In genomic region chr2:218260742-218261423, GRCh38 we compare ENCODE assay signal across 9 cellular contexts. TPM values are rescaled to one million over a fixed set of nuclear protein-coding genes. Genes with fewer than 3 reads are reported as not detected.
A peak's percentile ranks its signal among the peaks of the same experiment; 100 is the strongest.
DNase-seq lines count a peak whose midpoint lies in the region; ATAC-seq, FAIRE-seq and TF ChIP-seq lines count a peak whose summit lies in the region.
"Had no signal": no experiment of that assay in that cellular context is flagged by ENCODE, and none has a peak within 500 bp of the region (broad histone marks: within the 10 kb centered on the region; RNA-seq: fewer than 3 reads in every experiment).

TSS of gene GPBAR1 (plus strand) at chr2:218261015. CDS start at chr2:218262725, 1,710 bp downstream.

- peak within 1 kb of the TSS; percentile 83 for H3K27ac ChIP-seq in GM23338 (ENCODE audit: low read depth)

- peak in 1 of 2 experiments; percentile 19; a peak in 2 of 4 replicates for TF ChIP-seq CTCF in GM23338 (conservative IDR thresholded peaks at IDR 0.05; ENCODE audit: low read depth in 2 of 2)

- H3K36me3 Mint-ChIP-seq in GM23338 (ENCODE audit: low read depth), result peaks cover 26% of the 10 kb centered on the region

- H3K36me3 ChIP-seq in GM23338 (ENCODE audit: insufficient read depth) (peaks cover 3% of the 10 kb centered on the region; the same call in 1 of the 2 replicates), iPS-15b (ENCODE audit: control insufficient read depth, insufficient read depth, low read length) (peaks cover 17% of the 10 kb centered on the region)

- FAIRE-seq in GM12891 (lab: Jason Lieb, UNC), result no peak

- intact Hi-C loops in sciatic nerve (cut with DNase I), result loop anchor here (10.0 kb wide), 1 partner anchor 76 kb away; no protein-coding TSS in a partner anchor

- H4K20me1 ChIP-seq in GM23338 (replicated peaks; ENCODE audit: insufficient read depth), result peaks cover 4% of the 10 kb centered on the region; the same call in 1 of the 2 replicates

- no peak for TF ChIP-seq POLR2A in GM12891 (IDR thresholded peaks at IDR 0.05; ENCODE audit: low read depth, low read length)

- DNase-seq in GM23338 (ENCODE audit: low spot score), result peak; percentile 71
- DNase-seq in sciatic nerve (ENCODE audit: low spot score), result no peak
- DNase-seq in activated CD4-positive, CD25-positive, alpha-beta regulatory T cell treated with anti-CD3 and anti-CD28 coated beads, Interleukin-2, amount 50 U/mL, for 72 hours, result no peak
- no peak for DNase-seq in GM12891 (ENCODE audit: insufficient read length, low spot score)
- DNase-seq in stimulated activated naive CD4-positive, alpha-beta T cell treated with Interleukin-2 at 50 U/mL for 16 hours (lab: John Stamatoyannopoulos, UW), result no peak
- DNase-seq: NCI-H524 had no signal

- peaks cover 29% of the 10 kb centered on the region for H3K4me1 ChIP-seq in GM23338 (ENCODE audit: insufficient read depth)
- peaks cover 11% of the 10 kb centered on the region for H3K4me1 ChIP-seq in iPS-15b (ENCODE audit: control insufficient read depth, insufficient read depth, low read length)

- H3K9me3 ChIP-seq in iPS-15b (ENCODE audit: control insufficient read depth, insufficient read depth, low read length), result no peaks in the 10 kb centered on the region

- H3K27ac Mint-ChIP-seq in GM23338, result peak within 1 kb of the TSS; percentile 55

- no peaks in the 10 kb centered on the region for H3K9me3 Mint-ChIP-seq in GM23338

- no peaks in the 10 kb centered on the region for H3K79me2 ChIP-seq in GM23338 (replicated peaks; ENCODE audit: insufficient read depth)

- peak within 1 kb of the TSS; percentile 57; the same call in 1 of the 2 replicates for H3K4me2 ChIP-seq in GM23338

- peaks cover 10% of the 10 kb centered on the region for H3F3A ChIP-seq in GM23338 (replicated peaks; ENCODE audit: low read depth)

- peaks cover 33% of the 10 kb centered on the region for H3K4me1 Mint-ChIP-seq in GM23338

- no peak within 1 kb of the TSS for H2AFZ ChIP-seq in GM23338

- H3K27me3 ChIP-seq in GM23338 (ENCODE audit: insufficient read depth) (no peaks in the 10 kb centered on the region), iPS-15b (ENCODE audit: control insufficient read depth, insufficient read depth, low read length) (no peaks in the 10 kb centered on the region)

- peak within 1 kb of the TSS; percentile 42; the same call in 2 of the 3 replicates for H3K4me3 Mint-ChIP-seq in GM23338

- H3K4me3 ChIP-seq in GM23338 (peak within 1 kb of the TSS; percentile 14; the same call in 1 of the 2 replicates), iPS-15b (ENCODE audit: low read depth, low read length) (no peak within 1 kb of the TSS)

- peak; percentile 77 for ATAC-seq in GM23338
- ATAC-seq in SK-N-SH treated with all-trans-retinoic acid at 6 μM for 48 hours, result peak; percentile 3; the same call in 1 of the 3 replicates
- peak; percentile 5 for ATAC-seq in sciatic nerve
- ATAC-seq in HG03108 (IDR thresholded peaks at IDR 0.05; ENCODE audit: unreplicated experiment), result no peak

- peaks cover 16% of the 10 kb centered on the region for H3K27me3 Mint-ChIP-seq in GM23338 (ENCODE audit: insufficient read depth, low read depth, poor library complexity)

- no peaks in the 10 kb centered on the region for H3K9me2 ChIP-seq in GM23338 (ENCODE audit: insufficient read depth)

- peak within 1 kb of the TSS; percentile 26 for H3K9ac ChIP-seq in iPS-15b (ENCODE audit: low read depth, low read length)

TF ChIP-seq in GM23338, 12 proteins besides CTCF, POLR2A, EP300 and RAD21 (continues in another document):
- no peak for TF ChIP-seq ZNF114 (CRISPR knock-in tag; IDR thresholded peaks at IDR 0.05)
- TF ChIP-seq EZH2 (IDR thresholded peaks at IDR 0.05; ENCODE audit: low read depth, unreplicated experiment), result no peak
- TF ChIP-seq ETS1 (IDR thresholded peaks at IDR 0.05), result no peak
- TF ChIP-seq JUNB (IDR thresholded peaks at IDR 0.05; ENCODE audit: unreplicated experiment), result no peak
- no peak for TF ChIP-seq CREB1 (CRISPR knock-in tag; IDR thresholded peaks at IDR 0.05; ENCODE audit: low read depth)
- TF ChIP-seq STAT1 (IDR thresholded peaks at IDR 0.05; ENCODE audit: unreplicated experiment), result no peak
- TF ChIP-seq EZH2phosphoT487 (IDR thresholded peaks at IDR 0.05; ENCODE audit: unreplicated experiment), result no peak
- TF ChIP-seq POLR2AphosphoS5 (IDR thresholded peaks at IDR 0.05; ENCODE audit: low read depth), result no peak

TF ChIP-seq in SK-N-SH treated with all-trans-retinoic acid at 6 μM for 48 hours, 23 proteins besides CTCF, POLR2A, EP300 and RAD21 (continues in another document):
- no peak for TF ChIP-seq OSR1 (CRISPR knock-in tag; IDR thresholded peaks at IDR 0.05)
- no peak for TF ChIP-seq ZFP3 (CRISPR knock-in tag; IDR thresholded peaks at IDR 0.05)
- no peak for TF ChIP-seq ZFP30 (CRISPR knock-in tag; IDR thresholded peaks at IDR 0.05)
- TF ChIP-seq CREB5 (CRISPR knock-in tag; IDR thresholded peaks at IDR 0.05; ENCODE audit: low read depth), result no peak
- no peak for TF ChIP-seq ESRRG (CRISPR knock-in tag; IDR thresholded peaks at IDR 0.05)
- TF ChIP-seq POU6F1 (CRISPR knock-in tag; IDR thresholded peaks at IDR 0.05; ENCODE audit: borderline replicate concordance, low read depth), result no peak

TF ChIP-seq in GM12891, 5 proteins besides CTCF, POLR2A, EP300 and RAD21:
- TF ChIP-seq POLR2AphosphoS5 (IDR thresholded peaks at IDR 0.05; ENCODE audit: low read depth, low read length) (no peak), PAX5 (IDR thresholded peaks at IDR 0.05; ENCODE audit: insufficient read depth, low read length, severe bottlenecking) (no peak), POU2F2 (IDR thresholded peaks at IDR 0.05; ENCODE audit: low read depth, low read length) (no peak), TAF1 (IDR thresholded peaks at IDR 0.05; ENCODE audit: low read depth, low read length) (no peak), SPI1 (IDR thresholded peaks at IDR 0.05; ENCODE audit: low read depth, low read length) (no peak)
TF ChIP-seq in GM12891: peak in this region for 0.

RNA-seq across cellular contexts. Expression of gene GPBAR1, which starts in this region (rescaled TPM):
- 1.6 TPM in 1 of 2 replicates, not detected in the other for total RNA-seq in GM23338 (2014; rRNA removed; shearing (Covaris generic))
- 0.37 and 0.44 TPM in 2 replicates for polyA plus RNA-seq in GM23338 (2016; fragmentation: Nextera tagmentation; extraction: Ambion mirVana)
- total RNA-seq in sciatic nerve, result 0.94 TPM
- polyA plus RNA-seq in GM12891 (2012; ENCODE audit: low read depth, missing spikeins), result 0.22 TPM

Comparison
In these comparisons a context has a peak if more than half of its experiments do, and no peak if none do; other contexts are left out.
1. Peak in ATAC-seq in sciatic nerve; RNA of the gene not detected or under 1 TPM.